In genomic region chr16:1127971-1128715, GRCh38 we compare ENCODE assay signal across 35 cellular contexts. TPM values are rescaled to one million over a fixed set of nuclear protein-coding genes. Genes with fewer than 3 reads are reported as not detected.
"Had no signal": no experiment of that assay in that cellular context is flagged by ENCODE, and none has a peak within 500 bp of the region (broad histone marks: within the 10 kb centered on the region; RNA-seq: fewer than 3 reads in every experiment).

No MANE protein-coding gene starts in this region.

- H3K4me3 ChIP-seq: ovary, psoas muscle, skin epidermis, smooth muscle cell, spleen, suprapubic skin, testis, tibial artery, transverse colon, upper lobe of right lung, uterus had no signal

- H3K79me2 ChIP-seq: parathyroid adenoma had no signal

- DNase-seq: naive thymus-derived CD8-positive, alpha-beta T cell; nephron progenitor cell; occipital lobe; ovary; posterior cingulate gyrus; psoas muscle; right cardiac atrium; spleen; stimulated activated CD4-positive, alpha-beta T cell treated with anti-CD3 and anti-CD28 coated beads, Interleukin-12 subunit alpha, Interleukin-12 subunit beta, amount 100 ng/mL, for 4 hours; stimulated activated CD4-positive, alpha-beta T cell treated with anti-CD3 and anti-CD28 coated beads, Interleukin-1b, Interleukin-23, amount 100 ng/mL, for 48 hours; stimulated activated CD4-positive, alpha-beta T cell treated with anti-CD3 and anti-CD28 coated beads, Interleukin-4, amount 100 ng/mL, for 1 hour; stimulated activated CD4-positive, alpha-beta T cell treated with anti-CD3 and anti-CD28 coated beads, Interleukin-4, amount 100 ng/mL, for 4 hours; stimulated activated CD8-positive, alpha-beta memory T cell treated with anti-CD3 and anti-CD28 coated beads, Interleukin-4, amount 100 ng/mL, for 48 hours; stimulated activated naive CD4-positive, alpha-beta T cell; stimulated activated naive CD8-positive, alpha-beta T cell treated with anti-CD3 and anti-CD28 coated beads, Interleukin-15, amount 100 ng/mL, for 72 hours; stimulated activated naive CD8-positive, alpha-beta T cell treated with anti-CD3 and anti-CD28 coated beads, Interleukin-15, Interleukin-2, amounts not matched to agents 100 U/mL and 50 U/mL, for 24 hours; substantia nigra; testis; tibial artery; transverse colon; upper lobe of right lung; uterus had no signal

- H2AFZ ChIP-seq: parathyroid adenoma had no signal

- H3K9me3 ChIP-seq: ovary, psoas muscle, spleen, suprapubic skin, testis, tibial artery, transverse colon, upper lobe of right lung, uterus had no signal

- H3K9ac ChIP-seq: parathyroid adenoma had no signal

- H3K4me2 ChIP-seq: smooth muscle cell had no signal

- ATAC-seq: naive thymus-derived CD8-positive, alpha-beta T cell; natural killer cell treated with Interleukin-12 subunit alpha and Interleukin-12 subunit beta and Interleukin-15 and Interleukin-18, amount 100 ng/mL, for 72 hours; psoas muscle; right cardiac atrium; sciatic nerve; stimulated activated memory B cell treated with anti-CD40 and anti-IgM and Interleukin-4, amounts not matched to agents 10 μg/mL and 1 μg/mL and 100 μg/mL, for 72 hours; stimulated activated naive CD8-positive, alpha-beta T cell treated with anti-CD3 and anti-CD28 coated beads, Interleukin-15, amount 100 ng/mL, for 72 hours; stimulated activated naive CD8-positive, alpha-beta T cell treated with anti-CD3 and anti-CD28 coated beads, Interleukin-15, Interleukin-2, amounts not matched to agents 100 U/mL and 50 U/mL, for 24 hours; upper lobe of right lung had no signal

- H3K4me1 ChIP-seq: parathyroid adenoma, psoas muscle, spleen, suprapubic skin, testis, transverse colon, upper lobe of right lung had no signal

- H3K27me3 ChIP-seq: ovary, testis, uterus had no signal

- H3K27ac ChIP-seq: ovary, parathyroid adenoma, psoas muscle, skin epidermis, spleen, suprapubic skin, testis, tibial artery, transverse colon, upper lobe of right lung, uterus had no signal

- H3K36me3 ChIP-seq: ovary, spleen, suprapubic skin, tibial artery, transverse colon, upper lobe of right lung, uterus had no signal

RNA-seq across cellular contexts. Expression of gene C1QTNF8, which starts 32.1 kb away (rescaled TPM):
- total RNA-seq: naive thymus-derived CD8-positive, alpha-beta T cell; natural killer cell treated with Interleukin-12 subunit alpha and Interleukin-12 subunit beta and Interleukin-15 and Interleukin-18, amount 100 ng/mL, for 72 hours; occipital lobe; osteoblast; progenitor cell of endocrine pancreas; psoas muscle; renal cortical epithelial cell; sciatic nerve; smooth muscle cell; spleen; suprapubic skin; transverse colon; upper lobe of right lung; urinary bladder; uterus had no signal
- polyA plus RNA-seq: naive thymus-derived CD8-positive, alpha-beta T cell; ovary; psoas muscle; smooth muscle cell; spleen; urinary bladder had no signal

RNA-seq across cellular contexts. Expression of gene SSTR5, which starts 55.6 kb away (rescaled TPM):
- total RNA-seq: naive thymus-derived CD8-positive, alpha-beta T cell; natural killer cell treated with Interleukin-12 subunit alpha and Interleukin-12 subunit beta and Interleukin-15 and Interleukin-18, amount 100 ng/mL, for 72 hours; neural crest cell; osteoblast; ovary; sciatic nerve; smooth muscle cell; spleen; transverse colon; upper lobe of right lung; uterus had no signal
- polyA plus RNA-seq: naive thymus-derived CD8-positive, alpha-beta T cell; ovary; smooth muscle cell; spleen; thymus had no signal
